28 cellular contexts compared by ENCODE assay signal in genomic region chr7:26305869-26306665, GRCh38. TPM values are rescaled to one million over a fixed set of nuclear protein-coding genes. Genes with fewer than 3 reads are reported as not detected.
DNase-seq lines count a peak whose midpoint lies in the region; ATAC-seq and TF ChIP-seq lines count a peak whose summit lies in the region.
"Had no signal": no experiment of that assay in that cellular context is flagged by ENCODE, and none has a peak within 500 bp of the region (broad histone marks: within the 10 kb centered on the region; RNA-seq: fewer than 3 reads in every experiment).

No MANE protein-coding gene starts in this region.

- H3K27ac Mint-ChIP-seq in activated B cell treated with CpG ODN at 0.5 μM for 24 hours = peak overlapping the region; percentile 56

- H3K4me1 Mint-ChIP-seq in activated B cell treated with CpG ODN at 0.5 μM for 24 hours = peaks cover 68% of the 10 kb centered on the region

- WGBS in right lobe of liver (ENCODE audit: insufficient coverage, low coverage, low lambda C conversion rate, missing lambda C conversion rate) = 38% methylated on average over 16 of the region's 16 CpGs
- no CpG with 5 or more reads among the region's 16 CpGs for WGBS in trophoblast cell (ENCODE audit: extremely low coverage, insufficient coverage, insufficient read length)
- 78 to 85% methylated on average over 16 of the region's 16 CpGs for WGBS in body of pancreas, 2 donors

- no peaks in the 10 kb centered on the region for H3K27me3 ChIP-seq in BLaER1 treated with 17β-estradiol and CSF1 and Interleukin-3, amounts not matched to agents 10 nM and 100 nM
- no peaks in the 10 kb centered on the region for H3K27me3 ChIP-seq in right lobe of liver
- no peaks in the 10 kb centered on the region for H3K27me3 ChIP-seq in trophoblast cell (ENCODE audit: insufficient read depth, low read length)
- no peaks in the 10 kb centered on the region for H3K27me3 ChIP-seq in body of pancreas
- no peaks in the 10 kb centered on the region for H3K27me3 ChIP-seq in WERI-Rb-1 (ENCODE audit: insufficient read depth, low read depth, severe bottlenecking)
- H3K27me3 ChIP-seq: dorsolateral prefrontal cortex, gastrocnemius medialis, right atrium auricular region had no signal

- H3K4ac ChIP-seq in trophoblast cell (ENCODE audit: low read depth, low read length) = no peak overlapping the region

- peak overlapping the region; percentile 32 for H4K91ac ChIP-seq in trophoblast cell (ENCODE audit: low read depth, low read length)

- peak overlapping the region in 9 of 11 experiments; percentile 13 to 84 (median 62); a peak in 18 of 22 replicates for H3K4me2 ChIP-seq in BLaER1 treated with 17β-estradiol and CSF1 and Interleukin-3, amounts not matched to agents 10 nM and 100 nM
- H3K4me2 ChIP-seq in trophoblast cell (ENCODE audit: low read length) = no peak overlapping the region
- H3K4me2 ChIP-seq: A549 had no signal

- H3K4me1 ChIP-seq in BLaER1 treated with 17β-estradiol and CSF1 and Interleukin-3, amounts not matched to agents 10 nM and 100 nM = peaks cover 0 to 71% (median 33%) of the 10 kb centered on the region in 10 experiments; a peak in 15 of 20 replicates
- H3K4me1 ChIP-seq in right lobe of liver (peaks cover 0 to 11% (median 6%) of the 10 kb centered on the region in 4 donors), trophoblast cell (ENCODE audit: control insufficient read depth in 1 of 2, insufficient read depth in 2 of 2, low read length in 2 of 2) (peaks cover 8 to 22% of the 10 kb centered on the region in 2 experiments), body of pancreas (peaks cover 13% of the 10 kb centered on the region)
- H3K4me1 ChIP-seq: gastrocnemius medialis, parathyroid adenoma, right atrium auricular region had no signal

- intact Hi-C loops in activated B cell treated with CpG ODN at 0.5 μM for 24 hours (cut with micrococcal nuclease) = loop anchor here (1.0 kb wide), 2 partner anchors 8 to 12 kb away; no protein-coding TSS in a partner anchor
- intact Hi-C loops in right lobe of liver (cut with DNase I) = no loop called here
- intact Hi-C loops in body of pancreas (cut with DNase I) = no loop called here

- no peaks in the 10 kb centered on the region for H4K20me1 ChIP-seq in BLaER1 treated with 17β-estradiol and CSF1 and Interleukin-3, amounts not matched to agents 10 nM and 100 nM

- no peak overlapping the region for H3K4me3 Mint-ChIP-seq in activated B cell treated with CpG ODN at 0.5 μM for 24 hours
- H3K4me3 Mint-ChIP-seq: stimulated activated memory B cell treated with anti-CD40 and anti-IgM and Interleukin-4, amounts not matched to agents 10 μg/mL and 1 μg/mL and 100 μg/mL, for 72 hours had no signal

- H3K9me3 ChIP-seq in BLaER1 treated with 17β-estradiol and CSF1 and Interleukin-3, amounts not matched to agents 10 nM and 100 nM (replicated peaks in 1 of 11) = no peaks in the 10 kb centered on the region
- H3K9me3 ChIP-seq in right lobe of liver = no peaks in the 10 kb centered on the region
- H3K9me3 ChIP-seq in trophoblast cell (ENCODE audit: insufficient read depth, low read depth, low read length) = no peaks in the 10 kb centered on the region
- H3K9me3 ChIP-seq in body of pancreas = no peaks in the 10 kb centered on the region
- no peaks in the 10 kb centered on the region for H3K9me3 ChIP-seq in WERI-Rb-1 (ENCODE audit: severe bottlenecking)
- H3K9me3 ChIP-seq: A549, gastrocnemius medialis, right atrium auricular region, thoracic aorta had no signal

- DNase-seq in activated B cell treated with CpG ODN at 0.5 μM for 24 hours = no peak
- DNase-seq in right lobe of liver = peak; percentile 71 to 80 (median 76)
- DNase-seq in trophoblast cell = peak; percentile 72 to 86
- DNase-seq in activated T-cell treated with anti-CD3 and anti-CD28 coated beads, Interleukin-2, amount 50 U/mL, for 48 hours = no peak
- no peak for DNase-seq in body of pancreas
- no peak for DNase-seq in WERI-Rb-1
- DNase-seq: activated CD4-positive, alpha-beta T cell treated with anti-CD3 and anti-CD28 coated beads for 1 hour; activated effector memory CD4-positive, alpha-beta T cell treated with anti-CD3 and anti-CD28 coated beads, Interleukin-2, amount 50 U/mL, for 16 hours; activated naive CD8-positive, alpha-beta T cell treated with anti-CD3 and anti-CD28 coated beads, Interleukin-2, amount 10 ng/mL, durations not matched to agents 7 days and 5 days; central memory CD4-positive, alpha-beta T cell; DMS79 treated with DMSO at 0.1 percent for 48 hours; dorsolateral prefrontal cortex; gastrocnemius medialis; KG1; MM.1S; NCI-H1417; NCI-H2029 treated with DMSO at 0.1 percent for 48 hours; NCI-H226; NCI-H69; stimulated activated CD4-positive, alpha-beta T cell treated with anti-CD3 and anti-CD28 coated beads, Interleukin-4, amount 100 ng/mL, for 24 hours had no signal

- H2AFZ ChIP-seq in trophoblast cell (ENCODE audit: insufficient read depth, low read length, poor library complexity) = no peak overlapping the region
- H2AFZ ChIP-seq: parathyroid adenoma had no signal

- ATAC-seq in activated B cell treated with CpG ODN at 0.5 μM for 24 hours (ENCODE audit: low read depth) = no peak
- peak; percentile 59 to 77 (median 71) for ATAC-seq in right lobe of liver
- no peak for ATAC-seq in HG02571 (IDR thresholded peaks at IDR 0.05; ENCODE audit: unreplicated experiment)
- ATAC-seq in body of pancreas = no peak
- ATAC-seq: A549; gastrocnemius medialis; HCT116; stimulated activated memory B cell treated with anti-CD40 and anti-IgM and Interleukin-4, amounts not matched to agents 10 μg/mL and 1 μg/mL and 100 μg/mL, for 72 hours had no signal

- H2AK5ac ChIP-seq in trophoblast cell (ENCODE audit: low read length) = no peak overlapping the region

- H3K14ac ChIP-seq in trophoblast cell (ENCODE audit: low read length) = no peak overlapping the region

- no peaks in the 10 kb centered on the region for H3K36me3 ChIP-seq in BLaER1 treated with 17β-estradiol and CSF1 and Interleukin-3, amounts not matched to agents 10 nM and 100 nM
- peaks cover 0 to 2% (median 0%) of the 10 kb centered on the region in 4 donors for H3K36me3 ChIP-seq in right lobe of liver
- H3K36me3 ChIP-seq in trophoblast cell (ENCODE audit: control insufficient read depth in 1 of 2, insufficient read depth in 2 of 2, low read length in 2 of 2) = no peaks in the 10 kb centered on the region
- no peaks in the 10 kb centered on the region for H3K36me3 ChIP-seq in body of pancreas (replicated peaks in 1 of 2; ENCODE audit: insufficient read depth in 1 of 2, low read depth in 2 of 2)
- H3K36me3 ChIP-seq in WERI-Rb-1 = no peaks in the 10 kb centered on the region
- H3K36me3 ChIP-seq: gastrocnemius medialis, right atrium auricular region, thoracic aorta had no signal

- no peak overlapping the region for H2BK120ac ChIP-seq in trophoblast cell (ENCODE audit: insufficient read depth, low read length, poor library complexity)

- H4K8ac ChIP-seq in trophoblast cell (ENCODE audit: low read depth, low read length) = peak overlapping the region; percentile 65

- H3K27me3 Mint-ChIP-seq in activated B cell treated with CpG ODN at 0.5 μM for 24 hours = no peaks in the 10 kb centered on the region
- H3K27me3 Mint-ChIP-seq: activated naive CD8-positive, alpha-beta T cell treated with anti-CD3 and anti-CD28 coated beads, Interleukin-2, amount 10 ng/mL, durations not matched to agents 7 days and 5 days; stimulated activated memory B cell treated with anti-CD40 and anti-IgM and Interleukin-4, amounts not matched to agents 10 μg/mL and 1 μg/mL and 100 μg/mL, for 72 hours had no signal

- no peak overlapping the region for H3K18ac ChIP-seq in trophoblast cell (ENCODE audit: low read length)

- POLR2A ChIA-PET in activated B cell treated with CpG ODN at 0.5 μM for 24 hours (lab: Charles Lee) = interaction anchor here (1.0 to 4.0 kb wide), 4 partner anchors 11 to 106 kb away, joined by 3 to 26 read pairs (median 4); partner anchors contain the start of genes CBX3 and HNRNPA2B1

- TF ChIP-seq CTCF in activated B cell treated with CpG ODN at 0.5 μM for 24 hours (IDR thresholded peaks at IDR 0.05) (no peak), right lobe of liver (IDR thresholded peaks at IDR 0.05) (no peak), body of pancreas (IDR thresholded peaks at IDR 0.05) (no peak), WERI-Rb-1 (IDR thresholded peaks at IDR 0.05; ENCODE audit: low read depth, low read length) (no peak)

- CTCF ChIA-PET in activated B cell treated with CpG ODN at 0.5 μM for 24 hours (lab: Charles Lee) = interaction anchor here (1.0 to 1.5 kb wide), 3 partner anchors 12 to 59 kb away, joined by 3 to 6 read pairs (median 3); no protein-coding TSS in a partner anchor

- H2BK12ac ChIP-seq in trophoblast cell (ENCODE audit: low read length) = no peak overlapping the region

- no peak overlapping the region for H2BK5ac ChIP-seq in trophoblast cell (ENCODE audit: low read depth, low read length, poor library complexity)

- peaks cover 11% of the 10 kb centered on the region for H3K79me1 ChIP-seq in trophoblast cell (ENCODE audit: low read length)

- peaks cover 68% of the 10 kb centered on the region for H3K36me3 Mint-ChIP-seq in activated B cell treated with CpG ODN at 0.5 μM for 24 hours (ENCODE audit: low read depth)

- H4K12ac ChIP-seq in trophoblast cell (ENCODE audit: low read depth, low read length) = no peak overlapping the region

- H3K9me3 Mint-ChIP-seq in activated B cell treated with CpG ODN at 0.5 μM for 24 hours = no peaks in the 10 kb centered on the region
- H3K9me3 Mint-ChIP-seq: activated naive CD8-positive, alpha-beta T cell treated with anti-CD3 and anti-CD28 coated beads, Interleukin-2, amount 10 ng/mL, durations not matched to agents 7 days and 5 days; stimulated activated memory B cell treated with anti-CD40 and anti-IgM and Interleukin-4, amounts not matched to agents 10 μg/mL and 1 μg/mL and 100 μg/mL, for 72 hours had no signal

- no peak overlapping the region for H3K23ac ChIP-seq in trophoblast cell (ENCODE audit: low read length)

- TF ChIP-seq POLR2A in right lobe of liver (IDR thresholded peaks at IDR 0.05) (no peak), body of pancreas (IDR thresholded peaks at IDR 0.05) (no peak)

- H3K9ac ChIP-seq in BLaER1 treated with 17β-estradiol and CSF1 and Interleukin-3, amounts not matched to agents 10 nM and 100 nM = peak overlapping the region in 8 of 11 experiments; percentile 10 to 73 (median 58); a peak in 12 of 22 replicates
- H3K9ac ChIP-seq in trophoblast cell (ENCODE audit: low read length) = no peak overlapping the region
- H3K9ac ChIP-seq: parathyroid adenoma had no signal

- H3K79me2 ChIP-seq in trophoblast cell (ENCODE audit: control insufficient read depth, insufficient read depth, low read length, poor library complexity) = no peaks in the 10 kb centered on the region
- H3K79me2 ChIP-seq: parathyroid adenoma had no signal

- H3K27ac ChIP-seq in BLaER1 treated with 17β-estradiol and CSF1 and Interleukin-3, amounts not matched to agents 10 nM and 100 nM = peak overlapping the region in 10 of 11 experiments; percentile 54 to 87 (median 69); a peak in 20 of 22 replicates
- H3K27ac ChIP-seq in right lobe of liver = peak overlapping the region; percentile 72 to 87 (median 74)
- H3K27ac ChIP-seq in trophoblast cell (ENCODE audit: low read depth, low read length) = peak overlapping the region; percentile 68
- H3K27ac ChIP-seq in body of pancreas = peak overlapping the region in 1 of 4 donors; percentile 52
- no peak overlapping the region for H3K27ac ChIP-seq in WERI-Rb-1
- H3K27ac ChIP-seq: A549, gastrocnemius medialis, parathyroid adenoma, right atrium auricular region, thoracic aorta had no signal

- no peak overlapping the region for H3K4me3 ChIP-seq in BLaER1 treated with 17β-estradiol and CSF1 and Interleukin-3, amounts not matched to agents 10 nM and 100 nM
- H3K4me3 ChIP-seq in right lobe of liver (peak overlapping the region in 1 of 3 donors; percentile 9), trophoblast cell (ENCODE audit: low read depth, low read length) (no peak overlapping the region), body of pancreas (no peak overlapping the region), WERI-Rb-1 (ENCODE audit: low read depth, low read length) (no peak overlapping the region)
- H3K4me3 ChIP-seq: A549, dorsolateral prefrontal cortex, gastrocnemius medialis, right atrium auricular region, thoracic aorta had no signal

RNA-seq across cellular contexts. Expression of gene SNX10, which starts 14.4 kb away (rescaled TPM):
- total RNA-seq in activated B cell treated with CpG ODN at 0.5 μM for 24 hours (28.9 and 32.3 TPM in 2 replicates), right lobe of liver (10 to 100 TPM; 10.1 to 59.0 (median 37.7) TPM), body of pancreas (1 to 10 TPM; 1.3 to 6.7 TPM)
- polyA plus RNA-seq in trophoblast cell (2013) = 14.7 and 15.0 TPM in 2 replicates

Comparison
In these comparisons a context has a peak if more than half of its experiments do, and no peak if none do; other contexts are left out.
1. ATAC-seq: peak in right lobe of liver (4 of 4); none in activated B cell treated with CpG ODN at 0.5 μM for 24 hours (single experiment), HG02571 (single experiment) and body of pancreas (single experiment).
2. DNase-seq: peak in right lobe of liver (3 of 3) and trophoblast cell (2 of 2); none in activated B cell treated with CpG ODN at 0.5 μM for 24 hours (single experiment), activated T-cell treated with anti-CD3 and anti-CD28 coated beads, Interleukin-2, amount 50 U/mL, for 48 hours (0 of 2), body of pancreas (0 of 4) and WERI-Rb-1 (single experiment).